Comparison of ENCODE assay signal across 29 cellular contexts in the genomic region with DNA sequence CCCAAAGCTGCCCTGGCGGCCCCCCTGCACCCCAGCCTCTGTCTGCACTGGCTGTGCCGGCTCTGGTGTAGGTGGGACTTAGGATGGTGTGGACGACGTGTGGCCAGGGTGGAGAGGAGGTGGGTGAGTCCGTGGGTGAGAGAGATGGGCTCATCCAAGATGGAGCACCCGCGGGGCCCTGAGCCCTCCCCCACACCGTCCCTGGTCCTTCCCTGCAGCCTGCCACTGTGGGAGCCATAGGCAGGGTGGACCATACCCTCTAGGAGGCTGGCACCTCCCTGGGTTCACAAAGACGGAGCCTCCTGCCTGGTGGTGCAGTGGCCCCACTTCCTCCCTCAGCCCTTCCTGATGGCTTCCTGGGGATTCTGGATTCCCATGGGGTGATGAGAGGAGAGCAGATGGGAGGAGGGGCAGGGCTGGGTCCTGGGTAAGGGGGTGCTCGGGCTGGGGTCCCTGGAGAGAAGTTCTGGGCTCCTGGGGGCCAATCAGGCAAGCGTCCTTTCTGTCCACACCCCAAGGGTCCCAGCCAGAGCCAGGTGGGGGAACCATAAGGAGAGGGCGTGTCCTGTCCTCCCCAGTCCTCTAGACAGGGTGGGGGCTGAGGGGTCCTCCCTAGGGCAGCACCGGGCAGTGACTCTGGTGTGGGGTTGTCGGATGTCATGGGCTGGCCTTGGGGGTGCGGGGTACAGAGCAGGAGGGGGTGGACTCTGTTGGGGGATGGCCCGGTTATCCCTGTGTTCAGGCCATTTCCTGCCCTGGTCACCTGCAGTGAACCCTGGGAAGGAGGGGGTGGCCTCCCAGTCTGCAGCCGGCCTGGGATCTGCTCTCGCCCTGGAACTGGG.
"Had no signal": no experiment of that assay in that cellular context is flagged by ENCODE, and none has a peak within 500 bp of the region (broad histone marks: within the 10 kb centered on the region; RNA-seq: fewer than 3 reads in every experiment).

No MANE protein-coding gene starts in this region.

- H3K9me3 ChIP-seq: right lobe of liver, testis, upper lobe of left lung had no signal

- H3K27me3 ChIP-seq: ovary, right lobe of liver, testis, upper lobe of left lung had no signal

- ATAC-seq: effector memory CD8-positive, alpha-beta T cell; esophagus mucosa; left colon; naive thymus-derived CD8-positive, alpha-beta T cell; right lobe of liver; T-helper 17 cell had no signal

- H3K9me3 Mint-ChIP-seq: activated naive CD4-positive, alpha-beta T cell treated with anti-CD3 and anti-CD28 coated beads, Interleukin-2, amount 50 U/mL, for 24 hours had no signal

- H3K4me3 Mint-ChIP-seq: activated CD4-positive, alpha-beta memory T cell treated with anti-CD3 and anti-CD28 coated beads for 36 hours; activated naive CD4-positive, alpha-beta T cell treated with anti-CD3 and anti-CD28 coated beads, Interleukin-2, amount 50 U/mL, for 24 hours; brain; effector memory CD8-positive, alpha-beta T cell; T-helper 17 cell had no signal

- H3K4me3 ChIP-seq: dorsolateral prefrontal cortex, lung, ovary, right lobe of liver, SK-N-MC, testis, upper lobe of left lung had no signal

- H3K27ac ChIP-seq: dorsolateral prefrontal cortex, ovary, right lobe of liver, SK-N-MC, testis, upper lobe of left lung had no signal

- DNase-seq: activated CD4-positive, alpha-beta memory T cell treated with anti-CD3 and anti-CD28 coated beads for 36 hours; activated CD4-positive, alpha-beta T cell treated with anti-CD3 and anti-CD28 coated beads for 48 hours; activated gamma-delta T cell treated with Interleukin-2 at 50 U/mL for 16 hours; anterior cingulate cortex; central memory CD4-positive, alpha-beta T cell; dorsolateral prefrontal cortex; effector memory CD8-positive, alpha-beta T cell; head of caudate nucleus; hypothalamus; left colon; ovary; small intestine; stimulated activated CD4-positive, alpha-beta T cell treated with anti-CD3 and anti-CD28 coated beads, Interleukin-15, amount 100 ng/mL, for 24 hours; stimulated activated naive CD4-positive, alpha-beta T cell; SW 1271; T-helper 17 cell; testis had no signal

- H3K27ac Mint-ChIP-seq: activated CD4-positive, alpha-beta memory T cell treated with anti-CD3 and anti-CD28 coated beads for 36 hours; activated naive CD4-positive, alpha-beta T cell treated with anti-CD3 and anti-CD28 coated beads, Interleukin-2, amount 50 U/mL, for 24 hours; brain; effector memory CD8-positive, alpha-beta T cell; T-helper 17 cell had no signal

- H3K4me1 Mint-ChIP-seq: activated naive CD4-positive, alpha-beta T cell treated with anti-CD3 and anti-CD28 coated beads, Interleukin-2, amount 50 U/mL, for 24 hours; brain had no signal

- H3K36me3 Mint-ChIP-seq: activated naive CD4-positive, alpha-beta T cell treated with anti-CD3 and anti-CD28 coated beads, Interleukin-2, amount 50 U/mL, for 24 hours; brain had no signal

- H3K27me3 Mint-ChIP-seq: brain had no signal

- H3K36me3 ChIP-seq: ovary, right lobe of liver, upper lobe of left lung had no signal

- FAIRE-seq: colon, endothelial cell of umbilical vein, frontal cortex, islet of Langerhans, small intestine had no signal

- H3K4me1 ChIP-seq: right lobe of liver, testis, upper lobe of left lung had no signal
